23 cellular contexts compared by ENCODE assay signal in the genomic region with DNA sequence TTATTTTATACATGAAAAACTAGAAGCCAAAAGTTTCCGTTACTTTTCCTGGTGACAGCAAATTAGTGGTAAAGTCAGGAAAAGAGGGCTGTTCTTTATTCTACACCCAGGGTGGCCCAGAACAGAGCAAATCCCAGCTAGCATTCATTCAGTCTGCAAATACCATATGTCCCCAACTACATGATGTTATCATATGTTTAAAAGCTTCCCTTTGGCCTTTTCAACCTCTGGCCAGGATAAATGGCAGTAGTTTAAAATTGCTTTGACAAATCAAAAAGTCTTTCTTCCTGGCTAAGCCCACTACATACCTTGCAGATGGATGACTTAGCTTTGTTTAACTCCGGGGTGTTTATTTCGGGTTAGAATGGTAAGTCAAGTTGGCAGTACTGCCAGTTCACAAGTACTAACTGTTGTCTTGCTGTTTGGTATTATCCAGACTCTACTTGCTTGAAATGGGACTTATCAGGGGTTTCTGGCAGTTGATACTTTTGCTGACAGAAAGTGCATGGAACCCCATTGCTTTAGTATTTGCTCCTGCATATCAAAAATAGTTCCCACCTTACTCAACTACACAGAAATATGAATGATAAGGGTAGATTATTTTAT.
"Had no signal": no experiment of that assay in that cellular context is flagged by ENCODE, and none has a peak within 500 bp of the region (broad histone marks: within the 10 kb centered on the region; RNA-seq: fewer than 3 reads in every experiment).

No MANE protein-coding gene starts in this region.

- H3K27ac Mint-ChIP-seq: activated naive CD8-positive, alpha-beta T cell; effector memory CD8-positive, alpha-beta T cell; natural killer cell; T-helper 2 cell treated with Interferon-gamma antibody and Interleukin-4, amounts not matched to agents 5 μg/mL and 100 μg/mL, for 36 hours; type B pancreatic cell had no signal

- H3K4me3 Mint-ChIP-seq: activated naive CD8-positive, alpha-beta T cell; effector memory CD8-positive, alpha-beta T cell; natural killer cell; T-helper 2 cell treated with Interferon-gamma antibody and Interleukin-4, amounts not matched to agents 5 μg/mL and 100 μg/mL, for 36 hours; type B pancreatic cell had no signal

- DNase-seq: activated CD4-positive, alpha-beta T cell treated with anti-CD3 and anti-CD28 coated beads for 4 hours; activated CD4-positive, alpha-beta T cell treated with anti-CD3 and anti-CD28 coated beads, Interleukin-2, amount 50 U/mL, for 48 hours; activated CD4-positive, CD25-positive, alpha-beta regulatory T cell; activated CD8-positive, alpha-beta memory T cell treated with anti-CD3 and anti-CD28 coated beads for 24 hours; activated effector memory CD4-positive, alpha-beta T cell treated with Interleukin-2 at 50 U/mL for 16 hours; activated naive CD4-positive, alpha-beta T cell treated with Interleukin-2 at 50 U/mL for 16 hours; anterior cingulate cortex; cortex of kidney; effector memory CD8-positive, alpha-beta T cell; erythroblast; head of caudate nucleus; kidney glomerular epithelial cell; natural killer cell; right lobe of liver; stimulated activated CD4-positive, alpha-beta T cell treated with anti-CD3 and anti-CD28 coated beads, Interleukin-2, amount 100 ng/mL, for 48 hours; stimulated activated naive CD4-positive, alpha-beta T cell treated with Interleukin-2 at 50 U/mL for 16 hours; T-helper 1 cell; testis; uterus had no signal

- H3K4me3 ChIP-seq: right lobe of liver, testis, uterus had no signal

- H3K9me3 Mint-ChIP-seq: effector memory CD8-positive, alpha-beta T cell; natural killer cell; T-helper 2 cell treated with Interferon-gamma antibody and Interleukin-4, amounts not matched to agents 5 μg/mL and 100 μg/mL, for 36 hours; type B pancreatic cell had no signal

- H3K36me3 ChIP-seq: uterus had no signal

- H3K36me3 Mint-ChIP-seq: activated naive CD8-positive, alpha-beta T cell; natural killer cell had no signal

- H3K4me1 ChIP-seq: right lobe of liver, testis, uterus had no signal

- H3K4me1 Mint-ChIP-seq: natural killer cell had no signal

- H3K27me3 Mint-ChIP-seq: type B pancreatic cell had no signal

- H3K27me3 ChIP-seq: right lobe of liver, testis, uterus had no signal

- ATAC-seq: effector memory CD8-positive, alpha-beta T cell; natural killer cell; right lobe of liver had no signal

- H3K27ac ChIP-seq: right lobe of liver, testis, uterus had no signal

- FAIRE-seq: bronchial epithelial cell had no signal

- H3K9me3 ChIP-seq: right lobe of liver, testis, uterus had no signal
